8 cellular contexts compared by ENCODE assay signal in the genomic region with DNA sequence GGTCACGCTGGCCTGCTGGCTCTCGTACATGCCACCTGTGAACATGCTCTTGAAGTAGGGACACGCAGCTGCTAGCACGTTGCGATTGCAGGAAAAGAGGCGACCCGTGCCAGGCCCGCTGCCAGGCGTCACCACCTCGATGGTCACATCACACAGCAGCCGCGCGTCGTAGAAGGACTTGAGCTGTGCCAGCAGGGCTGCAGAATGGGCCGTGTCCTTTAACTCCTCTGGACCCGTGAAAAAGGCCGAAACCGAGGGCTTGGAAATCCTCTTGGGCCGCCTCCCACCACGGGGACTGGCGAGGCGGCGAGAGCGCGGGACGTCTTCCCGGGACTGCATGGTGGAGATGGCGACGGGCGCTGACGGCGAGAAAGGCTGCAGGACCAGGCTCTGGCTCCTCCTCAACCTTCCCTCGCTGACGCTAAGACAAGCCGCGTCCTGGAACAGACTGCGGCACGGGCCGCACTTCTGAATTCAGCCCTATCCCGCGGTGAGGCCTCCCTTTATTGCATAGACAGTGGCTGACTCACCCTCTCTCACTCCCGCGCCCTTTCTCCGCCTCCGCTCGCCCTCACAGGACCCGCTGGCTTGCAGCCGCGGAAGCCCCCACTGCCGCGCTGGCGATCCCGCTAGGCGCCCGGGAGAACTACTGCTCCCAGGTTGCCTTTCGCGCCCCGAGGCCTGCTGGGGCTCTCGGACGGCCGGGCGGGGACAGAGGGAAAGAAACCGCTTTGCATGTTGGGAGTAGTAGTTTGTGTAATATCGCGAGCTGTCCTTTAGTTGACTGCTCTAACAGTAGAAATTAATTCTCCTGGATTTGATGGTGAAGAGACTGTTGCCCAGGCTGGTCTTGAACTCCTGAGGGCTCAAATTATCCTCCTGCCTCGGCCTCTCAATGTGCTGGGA. TPM values are rescaled to one million over a fixed set of nuclear protein-coding genes. Genes with fewer than 3 reads are reported as not detected.
A peak's percentile ranks its signal among the peaks of the same experiment; 100 is the strongest.
DNase-seq lines count a peak whose midpoint lies in the region; ATAC-seq and TF ChIP-seq lines count a peak whose summit lies in the region.

A gene with protein sequence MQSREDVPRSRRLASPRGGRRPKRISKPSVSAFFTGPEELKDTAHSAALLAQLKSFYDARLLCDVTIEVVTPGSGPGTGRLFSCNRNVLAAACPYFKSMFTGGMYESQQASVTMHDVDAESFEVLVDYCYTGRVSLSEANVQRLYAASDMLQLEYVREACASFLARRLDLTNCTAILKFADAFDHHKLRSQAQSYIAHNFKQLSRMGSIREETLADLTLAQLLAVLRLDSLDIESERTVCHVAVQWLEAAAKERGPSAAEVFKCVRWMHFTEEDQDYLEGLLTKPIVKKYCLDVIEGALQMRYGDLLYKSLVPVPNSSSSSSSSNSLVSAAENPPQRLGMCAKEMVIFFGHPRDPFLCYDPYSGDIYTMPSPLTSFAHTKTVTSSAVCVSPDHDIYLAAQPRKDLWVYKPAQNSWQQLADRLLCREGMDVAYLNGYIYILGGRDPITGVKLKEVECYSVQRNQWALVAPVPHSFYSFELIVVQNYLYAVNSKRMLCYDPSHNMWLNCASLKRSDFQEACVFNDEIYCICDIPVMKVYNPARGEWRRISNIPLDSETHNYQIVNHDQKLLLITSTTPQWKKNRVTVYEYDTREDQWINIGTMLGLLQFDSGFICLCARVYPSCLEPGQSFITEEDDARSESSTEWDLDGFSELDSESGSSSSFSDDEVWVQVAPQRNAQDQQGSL (minus strand): TSS at position 651 of the 906 bp plus-strand sequence. CDS start 312 bp downstream, at position 339.

- no peaks in the 10 kb centered on the region for H3K36me3 Mint-ChIP-seq in endothelial cell (ENCODE audit: low read depth, unreplicated experiment)

- peak within 1 kb of the TSS; percentile 52 for H3K4me2 ChIP-seq in OCI-LY3 (ENCODE audit: low read length)

- H3K36me3 ChIP-seq in OCI-LY3 (replicated peaks; ENCODE audit: low read depth, low read length) = no peaks in the 10 kb centered on the region
- peaks cover 4% of the 10 kb centered on the region for H3K36me3 ChIP-seq in mesodermal cell (ENCODE audit: control insufficient read depth, insufficient read depth, low read length)

- H3K4me3 ChIP-seq in OCI-LY3 (ENCODE audit: low read length) (peak within 1 kb of the TSS; percentile 76), mesodermal cell (ENCODE audit: extremely low read depth, insufficient read depth, low read length, poor library complexity, severe bottlenecking) (peak within 1 kb of the TSS; percentile 39)

- H3K4me3 Mint-ChIP-seq in endothelial cell (ENCODE audit: unreplicated experiment) = peak within 1 kb of the TSS; percentile 91

- ATAC-seq in GM21528 (IDR thresholded peaks at IDR 0.05; ENCODE audit: low FRiP score, unreplicated experiment) = peak; percentile 97

- DNase-seq in DMS 273 treated with DMSO at 0.1 percent for 48 hours (lab: John Stamatoyannopoulos, UW) (peak; percentile 88), HuH-7.5 (ENCODE audit: low spot score) (peak; percentile 59), endothelial cell (ENCODE audit: low spot score) (peak; percentile 91)
- peak; percentile 95 for DNase-seq in activated CD8-positive, alpha-beta memory T cell treated with anti-CD3 and anti-CD28 coated beads, Interleukin-2, amount 50 U/mL, for 48 hours
- peak; percentile 82 for DNase-seq in stimulated activated CD8-positive, alpha-beta memory T cell treated with anti-CD3 and anti-CD28 coated beads, Interleukin-15, amount 100 ng/mL, for 24 hours (ENCODE audit: low read depth)

- H3K9ac ChIP-seq in OCI-LY3 (ENCODE audit: low read length) = peak within 1 kb of the TSS; percentile 45; the same call in 1 of the 2 replicates

- H3K4me1 Mint-ChIP-seq in endothelial cell (ENCODE audit: unreplicated experiment) = peaks cover 17% of the 10 kb centered on the region

- TF ChIP-seq CTCF in OCI-LY3 (IDR thresholded peaks at IDR 0.05; ENCODE audit: low read depth, low read length) (no peak), endothelial cell (IDR thresholded peaks at IDR 0.05; ENCODE audit: unreplicated experiment) (no peak)

- no peaks in the 10 kb centered on the region for H3K27me3 ChIP-seq in OCI-LY3 (ENCODE audit: low read depth, low read length)

- H3K27ac Mint-ChIP-seq in endothelial cell (ENCODE audit: unreplicated experiment) = peak within 1 kb of the TSS; percentile 88

- H4K20me1 ChIP-seq in OCI-LY3 (ENCODE audit: insufficient read depth, low read length) = no peaks in the 10 kb centered on the region

- H3K9me3 ChIP-seq in OCI-LY3 (ENCODE audit: insufficient read depth, low read length) (no peaks in the 10 kb centered on the region), mesodermal cell (ENCODE audit: control insufficient read depth, low read length) (no peaks in the 10 kb centered on the region)

- peak within 1 kb of the TSS; percentile 85 for H2AFZ ChIP-seq in OCI-LY3 (ENCODE audit: low read depth, low read length)

- no peaks in the 10 kb centered on the region for H3K79me2 ChIP-seq in OCI-LY3 (ENCODE audit: low read length)

- H3K27ac ChIP-seq in OCI-LY3 (ENCODE audit: low read length) (no peak within 1 kb of the TSS), mesodermal cell (ENCODE audit: low read depth, low read length, severe bottlenecking) (peak within 1 kb of the TSS; percentile 95)

- peaks cover 19% of the 10 kb centered on the region for H3K4me1 ChIP-seq in OCI-LY3 (ENCODE audit: low read length)
- no peaks in the 10 kb centered on the region for H3K4me1 ChIP-seq in mesodermal cell (ENCODE audit: control insufficient read depth, insufficient read depth, low read length, poor library complexity, severe bottlenecking)

- WGBS in mesodermal cell (ENCODE audit: insufficient coverage in 2 of 2), 2 experiments = 24 to 25% methylated on average over 47 to 61 of the region's 66 CpGs

- no peaks in the 10 kb centered on the region for H3K9me3 Mint-ChIP-seq in endothelial cell (ENCODE audit: unreplicated experiment)

- peaks cover 1% of the 10 kb centered on the region for H3K27me3 Mint-ChIP-seq in endothelial cell (ENCODE audit: unreplicated experiment)

RNA-seq across cellular contexts. Expression of the gene that starts here (rescaled TPM):
- total RNA-seq in endothelial cell (ENCODE audit: unreplicated experiment) = 9.0 TPM
- 5.8 TPM for polyA plus RNA-seq in mesodermal cell (2013, experiment 1 of 2)
- polyA plus RNA-seq in mesodermal cell (2013, experiment 2 of 2) = 5.5 TPM
